22 cellular contexts compared by ENCODE assay signal in genomic region chr2:72386288-72386687, GRCh38.
"Had no signal": no experiment of that assay in that cellular context is flagged by ENCODE, and none has a peak within 500 bp of the region (broad histone marks: within the 10 kb centered on the region; RNA-seq: fewer than 3 reads in every experiment).

No MANE protein-coding gene starts in this region.

- FAIRE-seq: astrocyte, RCC 7860 had no signal

- ATAC-seq: activated CD4-positive, alpha-beta T cell treated with anti-CD3 and anti-CD28 coated beads for 36 hours; activated T-helper 17 cell treated with anti-CD3 and anti-CD28 coated beads, Interleukin-2, amount 50 U/mL, for 72 hours; PC-3; T-helper 17 cell had no signal

- DNase-seq: activated CD4-positive, alpha-beta memory T cell treated with anti-CD3 and anti-CD28 coated beads, Interleukin-2, amount 10 ng/mL, durations not matched to agents 7 days and 5 days; activated CD4-positive, alpha-beta T cell treated with anti-CD3 and anti-CD28 coated beads for 36 hours; activated CD4-positive, alpha-beta T cell treated with anti-CD3 and anti-CD28 coated beads, Interleukin-2, amount 50 U/mL, for 1 hour; activated gamma-delta T cell; activated naive CD4-positive, alpha-beta T cell treated with anti-CD3 and anti-CD28 coated beads for 36 hours; activated T-cell treated with anti-CD3 and anti-CD28 coated beads for 4 hours; activated T-cell treated with anti-CD3 and anti-CD28 coated beads, Interleukin-2, amount 50 U/mL, for 48 hours; amygdala; MG63; NCI-H1105; NCI-H1436; NCI-H1694 treated with DMSO at 0.1 percent for 48 hours; NCI-H2029 treated with DMSO at 0.1 percent for 48 hours; NCI-H510A treated with DMSO at 0.1 percent for 48 hours; NCI-H69; PC-3; SHP77 treated with DMSO at 0.1 percent for 48 hours; T-helper 17 cell; T-helper 9 cell had no signal

- H3K36me3 ChIP-seq: MG63 had no signal

- H3K9me3 ChIP-seq: MG63 had no signal

- H3K27me3 ChIP-seq: MG63 had no signal

- H3K4me3 ChIP-seq: MG63 had no signal
